ENCODE assay signal across 8 cellular contexts in the genomic region with DNA sequence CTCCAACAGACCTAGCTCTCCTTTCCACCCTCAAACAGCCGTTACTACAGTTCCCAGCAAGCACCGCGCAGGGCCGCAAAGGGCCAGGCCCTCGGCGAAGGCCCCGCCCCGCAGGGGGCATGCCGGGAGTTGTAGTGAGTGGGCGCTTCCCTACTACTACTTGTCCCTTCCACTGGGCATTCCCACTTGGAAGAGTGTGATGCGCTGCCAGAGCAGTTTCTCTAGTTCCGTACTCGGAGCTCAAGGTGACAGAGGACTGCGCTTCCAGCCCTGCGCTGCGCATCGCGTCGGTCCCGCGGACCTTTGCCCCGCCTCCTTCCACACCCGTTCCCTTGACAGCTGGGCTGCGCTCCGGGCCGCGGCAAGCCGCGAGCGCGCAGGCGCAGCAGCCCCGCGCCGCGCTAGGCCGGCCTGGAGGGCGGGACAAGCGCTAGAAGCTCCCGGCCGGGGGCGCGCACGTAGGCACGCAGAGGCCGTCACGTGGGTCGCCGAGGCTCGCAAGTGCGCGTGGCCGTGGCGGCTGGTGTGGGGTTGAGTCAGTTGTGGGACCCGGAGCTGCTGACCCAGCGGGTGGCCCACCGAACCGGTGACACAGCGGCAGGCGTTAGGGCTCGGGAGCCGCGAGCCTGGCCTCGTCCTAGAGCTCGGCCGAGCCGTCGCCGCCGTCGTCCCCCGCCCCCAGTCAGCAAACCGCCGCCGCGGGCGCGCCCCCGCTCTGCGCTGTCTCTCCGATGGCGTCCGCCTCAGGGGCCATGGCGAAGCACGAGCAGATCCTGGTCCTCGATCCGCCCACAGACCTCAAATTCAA. TPM values are rescaled to one million over a fixed set of nuclear protein-coding genes. Genes with fewer than 3 reads are reported as not detected.
A peak's percentile ranks its signal among the peaks of the same experiment; 100 is the strongest.
DNase-seq lines count a peak whose midpoint lies in the region; ATAC-seq and TF ChIP-seq lines count a peak whose summit lies in the region.

A gene with protein sequence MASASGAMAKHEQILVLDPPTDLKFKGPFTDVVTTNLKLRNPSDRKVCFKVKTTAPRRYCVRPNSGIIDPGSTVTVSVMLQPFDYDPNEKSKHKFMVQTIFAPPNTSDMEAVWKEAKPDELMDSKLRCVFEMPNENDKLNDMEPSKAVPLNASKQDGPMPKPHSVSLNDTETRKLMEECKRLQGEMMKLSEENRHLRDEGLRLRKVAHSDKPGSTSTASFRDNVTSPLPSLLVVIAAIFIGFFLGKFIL (plus strand): TSS at position 491 of the 808 bp plus-strand sequence. CDS start 241 bp downstream, at position 732.

- no peak for TF ChIP-seq CTCF in OCI-LY1 (IDR thresholded peaks at IDR 0.05; ENCODE audit: low read length)

- peak within 1 kb of the TSS; percentile 25 for H2AFZ ChIP-seq in OCI-LY1 (ENCODE audit: low read length)

- H3K27ac ChIP-seq in OCI-LY1 (ENCODE audit: low read depth, low read length, poor library complexity, severe bottlenecking) (peak within 1 kb of the TSS; percentile 70), mesodermal cell (ENCODE audit: low read depth, low read length, severe bottlenecking) (peak within 1 kb of the TSS; percentile 95)

- H3K4me2 ChIP-seq in OCI-LY1 (ENCODE audit: low read length) = peak within 1 kb of the TSS; percentile 93

- H3K9ac ChIP-seq in OCI-LY1 (ENCODE audit: low read length) = peak within 1 kb of the TSS; percentile 83

- peaks cover 8% of the 10 kb centered on the region; the same call in 1 of the 2 replicates for H4K20me1 ChIP-seq in OCI-LY1 (ENCODE audit: insufficient read depth, low read length)

- H3K27me3 ChIP-seq in OCI-LY1 (ENCODE audit: insufficient read depth, low read length) = no peaks in the 10 kb centered on the region

- WGBS in mesodermal cell (ENCODE audit: insufficient coverage in 2 of 2), 2 experiments = 0% methylated on average over 19 to 73 of the region's 87 CpGs

- H3K79me2 ChIP-seq in OCI-LY1 (ENCODE audit: insufficient read depth, low read length) = peaks cover 40% of the 10 kb centered on the region

- in situ Hi-C loops in endometrial microvascular endothelial cells (cut with HindIII; ENCODE audit: inconsistent ontology term, low pct_unique_long_range_greater_than_20kb, low sequenced_read_pairs) = no loop called here

- H3K4me1 ChIP-seq in OCI-LY1 (ENCODE audit: insufficient read depth, low read length, severe bottlenecking) = peaks cover 41% of the 10 kb centered on the region
- peaks cover 17% of the 10 kb centered on the region for H3K4me1 ChIP-seq in mesodermal cell (ENCODE audit: control insufficient read depth, insufficient read depth, low read length, poor library complexity, severe bottlenecking)

- 0 out of 2 replicates have a peak, but pooled peaks cover 4% of the 10 kb centered on the region for H3K9me3 ChIP-seq in OCI-LY1 (ENCODE audit: low read length)
- no peaks in the 10 kb centered on the region for H3K9me3 ChIP-seq in mesodermal cell (ENCODE audit: control insufficient read depth, low read length)

- H3K9me2 ChIP-seq in OCI-LY1 (ENCODE audit: low read depth, low read length) = no peaks in the 10 kb centered on the region

- DNase-seq in DMS 273 (lab: John Stamatoyannopoulos, UW; ENCODE audit: unreplicated experiment) (peak; percentile 99), HuH-7 (ENCODE audit: low spot score) (peak; percentile 96)
- DNase-seq in activated CD8-positive, alpha-beta memory T cell treated with anti-CD3 and anti-CD28 coated beads, Interleukin-2, amount 50 U/mL, for 4 hours = peak; percentile 92
- peak; percentile 84 for DNase-seq in stimulated activated CD8-positive, alpha-beta memory T cell treated with anti-CD3 and anti-CD28 coated beads, Interleukin-15, amount 100 ng/mL, for 24 hours (ENCODE audit: low read depth)

- H3K36me3 ChIP-seq in OCI-LY1 (ENCODE audit: insufficient read depth, low read length) (no peaks in the 10 kb centered on the region; the same call in 1 of the 2 replicates), mesodermal cell (ENCODE audit: control insufficient read depth, insufficient read depth, low read length) (peaks cover 4% of the 10 kb centered on the region)

- peak; percentile 80 for ATAC-seq in GM21526 (IDR thresholded peaks at IDR 0.05; ENCODE audit: low FRiP score, unreplicated experiment)

- peak within 1 kb of the TSS; percentile 87 for H3K4me3 ChIP-seq in OCI-LY1 (ENCODE audit: low read depth, low read length, poor library complexity, severe bottlenecking)
- H3K4me3 ChIP-seq in mesodermal cell (ENCODE audit: extremely low read depth, insufficient read depth, low read length, poor library complexity, severe bottlenecking) = peak within 1 kb of the TSS; percentile 99

- H3F3A ChIP-seq in OCI-LY1 (ENCODE audit: insufficient read depth, low read length) = no peaks in the 10 kb centered on the region

RNA-seq across cellular contexts. Expression of the gene that starts here (rescaled TPM):
- 218 TPM for total RNA-seq in endometrial microvascular endothelial cells (ENCODE audit: inconsistent ontology term)
- polyA plus RNA-seq in mesodermal cell (2013, experiment 1 of 2) = 234 TPM
- polyA plus RNA-seq in mesodermal cell (2013, experiment 2 of 2) = 248 TPM

Comparison
In these comparisons a context has a peak if more than half of its experiments do, and no peak if none do; other contexts are left out.
1. Peak in every context shown above with its lines: DNase-seq, ATAC-seq, H3K4me3 ChIP-seq and H3K27ac ChIP-seq.